ENCODE assay signal across 1 cellular context in the genomic region with DNA sequence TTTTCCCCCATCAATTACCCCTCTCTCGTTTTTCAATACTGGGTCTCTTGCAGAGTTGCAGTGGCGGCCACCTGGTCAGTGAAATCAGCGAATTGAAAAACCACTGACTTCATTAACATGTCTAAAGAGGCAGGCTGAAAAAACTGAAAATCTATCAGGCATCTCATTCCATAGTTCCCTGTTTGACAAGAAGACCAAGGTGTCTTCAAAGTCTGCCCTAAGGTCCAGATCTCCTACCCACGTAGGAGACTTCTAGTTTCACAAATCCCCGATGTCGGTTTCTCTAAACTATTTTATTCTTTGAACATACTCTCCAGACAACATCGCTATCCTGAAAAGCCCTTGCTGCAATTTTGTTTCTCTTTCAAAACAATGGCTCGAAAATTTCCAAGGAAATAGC.
TF ChIP-seq lines count a peak whose summit lies in the region.

No MANE protein-coding gene starts in this region.

TF ChIP-seq in HEK293, 187 proteins besides CTCF, POLR2A, EP300 and RAD21 (continued from another document):
- TF ChIP-seq, protein P1, sequence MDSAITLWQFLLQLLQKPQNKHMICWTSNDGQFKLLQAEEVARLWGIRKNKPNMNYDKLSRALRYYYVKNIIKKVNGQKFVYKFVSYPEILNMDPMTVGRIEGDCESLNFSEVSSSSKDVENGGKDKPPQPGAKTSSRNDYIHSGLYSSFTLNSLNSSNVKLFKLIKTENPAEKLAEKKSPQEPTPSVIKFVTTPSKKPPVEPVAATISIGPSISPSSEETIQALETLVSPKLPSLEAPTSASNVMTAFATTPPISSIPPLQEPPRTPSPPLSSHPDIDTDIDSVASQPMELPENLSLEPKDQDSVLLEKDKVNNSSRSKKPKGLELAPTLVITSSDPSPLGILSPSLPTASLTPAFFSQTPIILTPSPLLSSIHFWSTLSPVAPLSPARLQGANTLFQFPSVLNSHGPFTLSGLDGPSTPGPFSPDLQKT (IDR thresholded peaks at IDR 0.05; ENCODE audit: borderline replicate concordance, low read depth, low read length): no peak
- no peak for TF ChIP-seq SETDB1 (IDR thresholded peaks at IDR 0.05; ENCODE audit: insufficient read length, low read length)
- no peak for TF ChIP-seq ZNF16 (tag by site-specific recombination; IDR thresholded peaks at IDR 0.05; ENCODE audit: low read depth)
TF ChIP-seq in HEK293: peak in this region for 3.
